Comparison of ENCODE assay signal across 1 cellular context in genomic region chr11:100573911-100574513, GRCh38.
TF ChIP-seq lines count a peak whose summit lies in the region.

No MANE protein-coding gene starts in this region.

TF ChIP-seq in GM23338, 12 proteins besides CTCF, POLR2A, EP300 and RAD21 (continued from another document):
- TF ChIP-seq POLR2AphosphoS5 (IDR thresholded peaks at IDR 0.05; ENCODE audit: low read depth) (no peak), ZNF114 (CRISPR knock-in tag; IDR thresholded peaks at IDR 0.05) (no peak), ZNF462 (CRISPR knock-in tag; IDR thresholded peaks at IDR 0.05) (no peak), NANOG (IDR thresholded peaks at IDR 0.05; ENCODE audit: borderline replicate concordance) (no peak), EZH2phosphoT487 (IDR thresholded peaks at IDR 0.05; ENCODE audit: unreplicated experiment) (no peak), STAT1 (IDR thresholded peaks at IDR 0.05; ENCODE audit: unreplicated experiment) (no peak)
